Comparison of ENCODE assay signal across 1 cellular context in genomic region chr3:13344663-13345062, GRCh38.
TF ChIP-seq lines count a peak whose summit lies in the region.

No MANE protein-coding gene starts in this region.

TF ChIP-seq in GM23338, 12 proteins besides CTCF, POLR2A, EP300 and RAD21 (continued from another document):
- TF ChIP-seq POLR2AphosphoS5 (IDR thresholded peaks at IDR 0.05; ENCODE audit: low read depth) (no peak), STAT1 (IDR thresholded peaks at IDR 0.05; ENCODE audit: unreplicated experiment) (no peak), JUNB (IDR thresholded peaks at IDR 0.05; ENCODE audit: unreplicated experiment) (no peak), ZNF331 (CRISPR knock-in tag; IDR thresholded peaks at IDR 0.05; ENCODE audit: low read depth) (no peak), ZNF114 (CRISPR knock-in tag; IDR thresholded peaks at IDR 0.05) (no peak), ZNF462 (CRISPR knock-in tag; IDR thresholded peaks at IDR 0.05) (no peak), EZH2 (IDR thresholded peaks at IDR 0.05; ENCODE audit: low read depth, unreplicated experiment) (no peak)
